ENCODE assay signal across 10 cellular contexts in genomic region chr12:26732010-26732908, GRCh38.
A peak's percentile ranks its signal among the peaks of the same experiment; 100 is the strongest.
DNase-seq lines count a peak whose midpoint lies in the region; ATAC-seq and TF ChIP-seq lines count a peak whose summit lies in the region.
"Had no signal": no experiment of that assay in that cellular context is flagged by ENCODE, and none has a peak within 500 bp of the region (broad histone marks: within the 10 kb centered on the region; RNA-seq: fewer than 3 reads in every experiment).

No MANE protein-coding gene starts in this region.

- H3K4me3 Mint-ChIP-seq in activated naive CD8-positive, alpha-beta T cell treated with anti-CD3 and anti-CD28 coated beads, Interleukin-2, amount 10 ng/mL, durations not matched to agents 7 days and 5 days = peak overlapping the region; percentile 0

- H3K36me3 Mint-ChIP-seq in activated naive CD8-positive, alpha-beta T cell treated with anti-CD3 and anti-CD28 coated beads, Interleukin-2, amount 10 ng/mL, durations not matched to agents 7 days and 5 days = peaks cover 8% of the 10 kb centered on the region

- no peaks in the 10 kb centered on the region for H3K27me3 Mint-ChIP-seq in activated naive CD8-positive, alpha-beta T cell treated with anti-CD3 and anti-CD28 coated beads, Interleukin-2, amount 10 ng/mL, durations not matched to agents 7 days and 5 days
- H3K27me3 Mint-ChIP-seq: CD4-positive, CD25-positive, alpha-beta regulatory T cell had no signal

- no peak overlapping the region for H3K27ac Mint-ChIP-seq in activated naive CD8-positive, alpha-beta T cell treated with anti-CD3 and anti-CD28 coated beads, Interleukin-2, amount 10 ng/mL, durations not matched to agents 7 days and 5 days
- H3K27ac Mint-ChIP-seq: CD4-positive, CD25-positive, alpha-beta regulatory T cell had no signal

- no peaks in the 10 kb centered on the region for H3K9me3 Mint-ChIP-seq in activated naive CD8-positive, alpha-beta T cell treated with anti-CD3 and anti-CD28 coated beads, Interleukin-2, amount 10 ng/mL, durations not matched to agents 7 days and 5 days

- no peak overlapping the region; the same call in 1 of the 2 replicates for H3K4me3 ChIP-seq in GM12864 (ENCODE audit: low read depth, low read length)

- no peak for TF ChIP-seq CTCF in GM12864 (IDR thresholded peaks at IDR 0.05; ENCODE audit: low read depth, low read length, missing control alignments)

- ATAC-seq in GM21447 (IDR thresholded peaks at IDR 0.05; ENCODE audit: unreplicated experiment) = peak; percentile 57
- ATAC-seq in HG03378 (IDR thresholded peaks at IDR 0.05; ENCODE audit: unreplicated experiment) = peak; percentile 77
- ATAC-seq in activated naive CD8-positive, alpha-beta T cell treated with anti-CD3 and anti-CD28 coated beads, Interleukin-2, amount 10 ng/mL, durations not matched to agents 7 days and 5 days (ENCODE audit: low read depth) = peak; percentile 30

- H3K27ac ChIP-seq in caudate nucleus (ENCODE audit: low read depth, low read length) = no peak overlapping the region
- H3K27ac ChIP-seq: brain microvascular endothelial cell had no signal

- peak; percentile 57 for DNase-seq in GM12864 (ENCODE audit: low read depth)
- DNase-seq in activated naive CD8-positive, alpha-beta T cell treated with anti-CD3 and anti-CD28 coated beads, Interleukin-2, amount 10 ng/mL, durations not matched to agents 7 days and 5 days = no peak
- DNase-seq in cerebellum (ENCODE audit: low spot score) = no peak
- no peak for DNase-seq in caudate nucleus (lab: John Stamatoyannopoulos, UW)
- no peak for DNase-seq in NCI-H1105 (lab: John Stamatoyannopoulos, UW)
- no peak for DNase-seq in NCI-H1105 treated with DMSO at 0.1 percent for 48 hours (lab: John Stamatoyannopoulos, UW)
- DNase-seq: brain microvascular endothelial cell had no signal

- POLR2A ChIA-PET in activated naive CD8-positive, alpha-beta T cell treated with anti-CD3 and anti-CD28 coated beads, Interleukin-2, amount 10 ng/mL, durations not matched to agents 7 days and 5 days (lab: Charles Lee) = no interaction called here

- H3K4me1 Mint-ChIP-seq in activated naive CD8-positive, alpha-beta T cell treated with anti-CD3 and anti-CD28 coated beads, Interleukin-2, amount 10 ng/mL, durations not matched to agents 7 days and 5 days = peaks cover 26% of the 10 kb centered on the region
